In the genomic region with DNA sequence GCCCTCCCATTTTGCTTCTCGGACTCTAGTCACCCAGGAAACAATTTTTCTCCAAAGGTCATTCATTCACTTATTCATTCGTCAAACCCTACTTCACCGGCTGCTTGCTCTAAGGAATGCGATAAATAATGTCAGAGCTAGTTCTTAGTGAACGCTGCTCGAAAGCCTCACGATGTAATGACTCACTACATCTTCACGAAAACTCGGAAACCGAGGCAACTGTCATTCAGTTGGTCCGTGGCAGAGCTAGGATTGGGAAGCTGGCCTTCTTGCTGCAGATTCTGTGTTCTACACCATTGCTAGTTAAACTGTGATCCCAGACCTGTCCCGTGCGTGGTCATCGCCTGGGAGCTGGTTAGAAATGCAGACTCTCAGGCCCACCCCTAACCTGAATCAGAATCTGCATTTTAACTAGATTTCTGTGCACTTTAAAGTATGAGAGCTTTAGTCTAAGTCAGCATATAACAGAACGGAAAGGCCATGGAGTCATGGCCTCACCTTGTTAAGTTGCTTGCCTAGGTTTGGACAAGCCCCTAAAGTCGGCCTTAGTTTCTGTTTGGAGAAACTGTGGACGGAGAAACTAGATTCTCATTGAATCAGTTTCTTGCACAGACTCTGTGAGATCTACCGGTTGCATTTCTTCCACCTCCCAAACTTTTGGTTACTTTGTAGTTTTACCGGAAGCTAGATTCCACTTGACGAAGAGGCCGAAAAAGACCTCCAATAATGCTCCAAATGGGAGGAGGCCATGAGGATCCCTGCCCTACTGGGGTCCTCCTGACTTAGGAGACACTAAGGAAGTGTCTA, we compare ENCODE assay signal across 1 cellular context.
TF ChIP-seq lines count a peak whose summit lies in the region.

No MANE protein-coding gene starts in this region.

TF ChIP-seq in K562, 482 proteins besides CTCF, POLR2A, EP300 and RAD21 (continued from another document):
- 0 out of 2 replicates have a peak, but pooled peaks have one; percentile 46 for TF ChIP-seq ZNF253 (CRISPR knock-in tag; conservative IDR thresholded peaks at IDR 0.05)
- TF ChIP-seq RBFOX2 (IDR thresholded peaks at IDR 0.05; ENCODE audit: low read depth, low read length): no peak
- TF ChIP-seq RBM15 (IDR thresholded peaks at IDR 0.05; ENCODE audit: insufficient read depth, low read length): no peak
- TF ChIP-seq, protein P1, sequence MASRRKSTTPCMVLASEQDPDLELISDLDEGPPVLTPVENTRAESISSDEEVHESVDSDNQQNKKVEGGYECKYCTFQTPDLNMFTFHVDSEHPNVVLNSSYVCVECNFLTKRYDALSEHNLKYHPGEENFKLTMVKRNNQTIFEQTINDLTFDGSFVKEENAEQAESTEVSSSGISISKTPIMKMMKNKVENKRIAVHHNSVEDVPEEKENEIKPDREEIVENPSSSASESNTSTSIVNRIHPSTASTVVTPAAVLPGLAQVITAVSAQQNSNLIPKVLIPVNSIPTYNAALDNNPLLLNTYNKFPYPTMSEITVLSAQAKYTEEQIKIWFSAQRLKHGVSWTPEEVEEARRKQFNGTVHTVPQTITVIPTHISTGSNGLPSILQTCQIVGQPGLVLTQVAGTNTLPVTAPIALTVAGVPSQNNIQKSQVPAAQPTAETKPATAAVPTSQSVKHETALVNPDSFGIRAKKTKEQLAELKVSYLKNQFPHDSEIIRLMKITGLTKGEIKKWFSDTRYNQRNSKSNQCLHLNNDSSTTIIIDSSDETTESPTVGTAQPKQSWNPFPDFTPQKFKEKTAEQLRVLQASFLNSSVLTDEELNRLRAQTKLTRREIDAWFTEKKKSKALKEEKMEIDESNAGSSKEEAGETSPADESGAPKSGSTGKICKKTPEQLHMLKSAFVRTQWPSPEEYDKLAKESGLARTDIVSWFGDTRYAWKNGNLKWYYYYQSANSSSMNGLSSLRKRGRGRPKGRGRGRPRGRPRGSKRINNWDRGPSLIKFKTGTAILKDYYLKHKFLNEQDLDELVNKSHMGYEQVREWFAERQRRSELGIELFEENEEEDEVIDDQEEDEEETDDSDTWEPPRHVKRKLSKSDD (conservative IDR thresholded peaks at IDR 0.05; ENCODE audit: low read length): no peak
- TF ChIP-seq, protein P2, sequence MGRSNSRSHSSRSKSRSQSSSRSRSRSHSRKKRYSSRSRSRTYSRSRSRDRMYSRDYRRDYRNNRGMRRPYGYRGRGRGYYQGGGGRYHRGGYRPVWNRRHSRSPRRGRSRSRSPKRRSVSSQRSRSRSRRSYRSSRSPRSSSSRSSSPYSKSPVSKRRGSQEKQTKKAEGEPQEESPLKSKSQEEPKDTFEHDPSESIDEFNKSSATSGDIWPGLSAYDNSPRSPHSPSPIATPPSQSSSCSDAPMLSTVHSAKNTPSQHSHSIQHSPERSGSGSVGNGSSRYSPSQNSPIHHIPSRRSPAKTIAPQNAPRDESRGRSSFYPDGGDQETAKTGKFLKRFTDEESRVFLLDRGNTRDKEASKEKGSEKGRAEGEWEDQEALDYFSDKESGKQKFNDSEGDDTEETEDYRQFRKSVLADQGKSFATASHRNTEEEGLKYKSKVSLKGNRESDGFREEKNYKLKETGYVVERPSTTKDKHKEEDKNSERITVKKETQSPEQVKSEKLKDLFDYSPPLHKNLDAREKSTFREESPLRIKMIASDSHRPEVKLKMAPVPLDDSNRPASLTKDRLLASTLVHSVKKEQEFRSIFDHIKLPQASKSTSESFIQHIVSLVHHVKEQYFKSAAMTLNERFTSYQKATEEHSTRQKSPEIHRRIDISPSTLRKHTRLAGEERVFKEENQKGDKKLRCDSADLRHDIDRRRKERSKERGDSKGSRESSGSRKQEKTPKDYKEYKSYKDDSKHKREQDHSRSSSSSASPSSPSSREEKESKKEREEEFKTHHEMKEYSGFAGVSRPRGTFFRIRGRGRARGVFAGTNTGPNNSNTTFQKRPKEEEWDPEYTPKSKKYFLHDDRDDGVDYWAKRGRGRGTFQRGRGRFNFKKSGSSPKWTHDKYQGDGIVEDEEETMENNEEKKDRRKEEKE (IDR thresholded peaks at IDR 0.05; ENCODE audit: borderline replicate concordance in 1 of 2, control insufficient read depth in 1 of 2, low read depth in 2 of 2, low read length in 1 of 2): no peak
- TF ChIP-seq, protein P3, sequence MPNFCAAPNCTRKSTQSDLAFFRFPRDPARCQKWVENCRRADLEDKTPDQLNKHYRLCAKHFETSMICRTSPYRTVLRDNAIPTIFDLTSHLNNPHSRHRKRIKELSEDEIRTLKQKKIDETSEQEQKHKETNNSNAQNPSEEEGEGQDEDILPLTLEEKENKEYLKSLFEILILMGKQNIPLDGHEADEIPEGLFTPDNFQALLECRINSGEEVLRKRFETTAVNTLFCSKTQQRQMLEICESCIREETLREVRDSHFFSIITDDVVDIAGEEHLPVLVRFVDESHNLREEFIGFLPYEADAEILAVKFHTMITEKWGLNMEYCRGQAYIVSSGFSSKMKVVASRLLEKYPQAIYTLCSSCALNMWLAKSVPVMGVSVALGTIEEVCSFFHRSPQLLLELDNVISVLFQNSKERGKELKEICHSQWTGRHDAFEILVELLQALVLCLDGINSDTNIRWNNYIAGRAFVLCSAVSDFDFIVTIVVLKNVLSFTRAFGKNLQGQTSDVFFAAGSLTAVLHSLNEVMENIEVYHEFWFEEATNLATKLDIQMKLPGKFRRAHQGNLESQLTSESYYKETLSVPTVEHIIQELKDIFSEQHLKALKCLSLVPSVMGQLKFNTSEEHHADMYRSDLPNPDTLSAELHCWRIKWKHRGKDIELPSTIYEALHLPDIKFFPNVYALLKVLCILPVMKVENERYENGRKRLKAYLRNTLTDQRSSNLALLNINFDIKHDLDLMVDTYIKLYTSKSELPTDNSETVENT (CRISPR knock-in tag; IDR thresholded peaks at IDR 0.05): no peak
- peak; percentile 67 for TF ChIP-seq CHD1 (IDR thresholded peaks at IDR 0.05; ENCODE audit: low read length)
- TF ChIP-seq ZNF77 (CRISPR knock-in tag; IDR thresholded peaks at IDR 0.05): no peak
- peak; percentile 65; the same call in 1 of the 2 replicates for TF ChIP-seq KLF6 (CRISPR knock-in tag; IDR thresholded peaks at IDR 0.05; ENCODE audit: borderline replicate concordance)
TF ChIP-seq in K562: peak in this region for 79.
